Comparison of ENCODE assay signal across 21 cellular contexts in the genomic region with DNA sequence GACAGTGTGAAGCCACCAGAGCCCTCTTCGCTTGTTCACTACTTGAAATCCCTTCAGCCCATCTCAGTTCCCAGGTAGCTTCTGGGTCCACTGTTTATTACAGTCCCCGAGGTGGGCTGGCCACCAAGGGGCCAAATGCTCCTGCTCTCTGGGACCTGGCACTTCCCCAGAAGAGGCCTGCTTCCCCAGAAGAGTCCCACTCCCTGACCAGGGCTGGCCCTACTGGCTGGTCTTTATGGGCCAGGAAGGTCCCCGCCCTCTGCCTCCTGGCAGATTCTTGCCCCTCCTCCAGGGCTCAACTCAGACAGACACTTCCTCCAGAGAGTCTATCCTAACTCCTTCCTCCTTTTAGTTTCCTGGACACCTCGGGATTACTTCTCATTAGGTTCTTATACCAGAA.
"Had no signal": no experiment of that assay in that cellular context is flagged by ENCODE, and none has a peak within 500 bp of the region (broad histone marks: within the 10 kb centered on the region; RNA-seq: fewer than 3 reads in every experiment).

No MANE protein-coding gene starts in this region.

- H3K4me3 Mint-ChIP-seq: activated B cell treated with CpG ODN at 0.5 μM for 24 hours; activated CD4-positive, alpha-beta T cell treated with anti-CD3 and anti-CD28 coated beads, Interleukin-2, amount 10 ng/mL, durations not matched to agents 24 days and 14 days; activated CD8-positive, alpha-beta T cell treated with anti-CD3 and anti-CD28 coated beads, Interleukin-2, amount 10 ng/mL, durations not matched to agents 7 days and 5 days; activated naive CD8-positive, alpha-beta T cell treated with anti-CD3 and anti-CD28 coated beads for 36 hours; brain; central memory CD8-positive, alpha-beta T cell; nephron; T-helper 17 cell had no signal

- H3K4me3 ChIP-seq: psoas muscle, stomach, thoracic aorta had no signal

- H3K27me3 Mint-ChIP-seq: activated CD4-positive, alpha-beta T cell treated with anti-CD3 and anti-CD28 coated beads, Interleukin-2, amount 10 ng/mL, durations not matched to agents 24 days and 14 days; activated naive CD8-positive, alpha-beta T cell treated with anti-CD3 and anti-CD28 coated beads for 36 hours; central memory CD8-positive, alpha-beta T cell had no signal

- H3K27me3 ChIP-seq: stomach had no signal

- H3K36me3 Mint-ChIP-seq: activated naive CD8-positive, alpha-beta T cell treated with anti-CD3 and anti-CD28 coated beads for 36 hours; brain had no signal

- H3K36me3 ChIP-seq: stomach, thoracic aorta had no signal

- H3K4me1 Mint-ChIP-seq: activated B cell treated with CpG ODN at 0.5 μM for 24 hours; activated CD4-positive, alpha-beta T cell treated with anti-CD3 and anti-CD28 coated beads, Interleukin-2, amount 10 ng/mL, durations not matched to agents 24 days and 14 days; activated naive CD8-positive, alpha-beta T cell treated with anti-CD3 and anti-CD28 coated beads for 36 hours; central memory CD8-positive, alpha-beta T cell had no signal

- H3K27ac ChIP-seq: psoas muscle, stomach, thoracic aorta had no signal

- H3K9me3 ChIP-seq: psoas muscle, SK-N-SH, stomach, thoracic aorta had no signal

- H3K9me3 Mint-ChIP-seq: activated CD4-positive, alpha-beta T cell treated with anti-CD3 and anti-CD28 coated beads, Interleukin-2, amount 10 ng/mL, durations not matched to agents 24 days and 14 days; activated naive CD8-positive, alpha-beta T cell treated with anti-CD3 and anti-CD28 coated beads for 36 hours; central memory CD8-positive, alpha-beta T cell; nephron had no signal

- H3K4me2 ChIP-seq: SK-N-SH had no signal

- ATAC-seq: activated CD8-positive, alpha-beta T cell treated with anti-CD3 and anti-CD28 coated beads, Interleukin-2, amount 10 ng/mL, durations not matched to agents 7 days and 5 days; sciatic nerve; T-helper 17 cell had no signal

- H3K9ac ChIP-seq: SK-N-SH had no signal

- H3K27ac Mint-ChIP-seq: activated B cell treated with CpG ODN at 0.5 μM for 24 hours; activated CD4-positive, alpha-beta T cell treated with anti-CD3 and anti-CD28 coated beads, Interleukin-2, amount 10 ng/mL, durations not matched to agents 24 days and 14 days; activated CD8-positive, alpha-beta T cell treated with anti-CD3 and anti-CD28 coated beads, Interleukin-2, amount 10 ng/mL, durations not matched to agents 7 days and 5 days; activated naive CD8-positive, alpha-beta T cell treated with anti-CD3 and anti-CD28 coated beads for 36 hours; brain; T-helper 17 cell had no signal

- DNase-seq: activated B cell treated with CpG ODN at 0.5 μM for 24 hours; activated CD4-positive, alpha-beta T cell treated with anti-CD3 and anti-CD28 coated beads, Interleukin-2, amount 10 ng/mL, durations not matched to agents 24 days and 14 days; activated CD8-positive, alpha-beta memory T cell treated with anti-CD3 and anti-CD28 coated beads, Interleukin-2, amount 50 U/mL, for 4 hours; activated CD8-positive, alpha-beta T cell treated with anti-CD3 and anti-CD28 coated beads, Interleukin-2, amount 10 ng/mL, durations not matched to agents 7 days and 5 days; activated gamma-delta T cell; activated naive CD8-positive, alpha-beta T cell treated with anti-CD3 and anti-CD28 coated beads for 36 hours; activated T-cell treated with anti-CD3 and anti-CD28 coated beads, Interleukin-2, amount 50 U/mL, for 48 hours; cortex of kidney; effector memory CD4-positive, alpha-beta T cell; foreskin melanocyte; left cardiac atrium; mesenchymal stem cell; psoas muscle; SK-N-SH; stomach; T-helper 17 cell had no signal
